ENCODE assay signal across 22 cellular contexts in the genomic region with DNA sequence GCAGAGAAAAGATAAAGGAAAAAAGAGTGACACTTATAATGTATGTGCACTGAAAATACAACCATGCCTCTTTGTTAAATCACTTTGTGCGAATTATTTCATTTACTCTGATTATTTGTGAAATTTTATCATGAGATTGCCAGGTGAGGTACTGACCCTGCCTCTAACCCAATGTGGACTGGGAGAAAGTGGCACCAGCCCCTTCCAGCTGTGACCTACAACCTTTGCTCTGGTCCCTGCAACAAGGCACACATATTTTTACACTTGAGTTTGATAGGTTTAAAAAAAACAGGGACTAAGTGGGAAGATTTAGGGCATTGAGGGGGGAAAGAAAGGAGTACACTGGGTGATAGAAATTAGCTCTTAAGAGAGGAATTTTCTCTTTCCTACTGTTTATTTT.
DNase-seq lines count a peak whose midpoint lies in the region; ATAC-seq and TF ChIP-seq lines count a peak whose summit lies in the region.
"Had no signal": no experiment of that assay in that cellular context is flagged by ENCODE, and none has a peak within 500 bp of the region (broad histone marks: within the 10 kb centered on the region; RNA-seq: fewer than 3 reads in every experiment).

No MANE protein-coding gene starts in this region.

- TF ChIP-seq CTCF in right lobe of liver (IDR thresholded peaks at IDR 0.05), result no peak
- no peak for TF ChIP-seq CTCF in nephron progenitor cell (IDR thresholded peaks at IDR 0.05)
- TF ChIP-seq CTCF in thyroid gland (IDR thresholded peaks at IDR 0.05), result no peak

- no peak overlapping the region for H3K4me3 ChIP-seq in right lobe of liver
- no peak overlapping the region for H3K4me3 ChIP-seq in thyroid gland (replicated peaks in 1 of 3)
- H3K4me3 ChIP-seq: A549; BLaER1 treated with 17β-estradiol and CSF1 and Interleukin-3, amounts not matched to agents 10 nM and 100 nM; GM12878; HAP-1 had no signal

- POLR2A ChIA-PET in activated CD4-positive, alpha-beta T cell treated with anti-CD3 and anti-CD28 coated beads, Interleukin-2, amount 10 ng/mL, durations not matched to agents 7 days and 5 days (lab: Charles Lee), result no interaction called here

- WGBS in right lobe of liver (ENCODE audit: insufficient coverage, low coverage, low lambda C conversion rate, missing lambda C conversion rate), result 19% methylated on average over 1 of the region's 1 CpG
- WGBS in thyroid gland, 2 donors, result 92 to 95% methylated on average over 1 of the region's 1 CpG

- intact Hi-C loops in right lobe of liver (cut with DNase I) (no loop called here), thyroid gland (cut with DNase I) (no loop called here)

- no peaks in the 10 kb centered on the region for H3K9me3 ChIP-seq in right lobe of liver
- no peaks in the 10 kb centered on the region for H3K9me3 ChIP-seq in thyroid gland
- H3K9me3 ChIP-seq: BE2C; BLaER1 treated with 17β-estradiol and CSF1 and Interleukin-3, amounts not matched to agents 10 nM and 100 nM; HAP-1 had no signal

- H3K4me1 Mint-ChIP-seq in nephron progenitor cell, result peaks cover 43% of the 10 kb centered on the region
- H3K4me1 Mint-ChIP-seq in activated CD4-positive, alpha-beta T cell treated with anti-CD3 and anti-CD28 coated beads, Interleukin-2, amount 10 ng/mL, durations not matched to agents 7 days and 5 days, result peaks cover 12% of the 10 kb centered on the region
- H3K4me1 Mint-ChIP-seq: CD14-positive monocyte had no signal

- no peak for DNase-seq in left lobe of liver (ENCODE audit: low spot score)
- no peak for DNase-seq in right lobe of liver
- no peak for DNase-seq in nephron progenitor cell
- DNase-seq in thyroid gland, result no peak
- DNase-seq in activated CD4-positive, alpha-beta T cell treated with anti-CD3 and anti-CD28 coated beads, Interleukin-2, amount 10 ng/mL, durations not matched to agents 7 days and 5 days, result no peak
- no peak for DNase-seq in KG1 (lab: John Stamatoyannopoulos, UW)
- DNase-seq: 8988T; AML-193; BE2C; CD4-positive, alpha-beta T cell; CD8-positive, alpha-beta memory T cell; DMS 273 treated with DMSO at 0.1 percent for 48 hours; EL; GDM1; GOT3; HFFc6 had no signal

- CTCF ChIA-PET in activated CD4-positive, alpha-beta T cell treated with anti-CD3 and anti-CD28 coated beads, Interleukin-2, amount 10 ng/mL, durations not matched to agents 7 days and 5 days (lab: Charles Lee), result interaction anchor here (1.1 kb wide), 1 partner anchor 28 kb away, joined by 4 read pairs; no protein-coding TSS in a partner anchor

- peaks cover 0 to 16% (median 7%) of the 10 kb centered on the region in 4 donors for H3K4me1 ChIP-seq in right lobe of liver
- H3K4me1 ChIP-seq in thyroid gland, result peaks cover 40 to 46% of the 10 kb centered on the region in 2 donors
- H3K4me1 ChIP-seq: A549; BE2C; BLaER1 treated with 17β-estradiol and CSF1 and Interleukin-3, amounts not matched to agents 10 nM and 100 nM; HAP-1 had no signal

- ATAC-seq in left lobe of liver (peak; percentile 70), right lobe of liver (peak in 3 of 4 donors; percentile 44 to 64 (median 44)), HG02571 (IDR thresholded peaks at IDR 0.05; ENCODE audit: unreplicated experiment) (no peak)
- ATAC-seq: A549, GM12878 had no signal

- peak overlapping the region; percentile 15 for H3K4me3 Mint-ChIP-seq in nephron progenitor cell
- no peak overlapping the region for H3K4me3 Mint-ChIP-seq in activated CD4-positive, alpha-beta T cell treated with anti-CD3 and anti-CD28 coated beads, Interleukin-2, amount 10 ng/mL, durations not matched to agents 7 days and 5 days
- H3K4me3 Mint-ChIP-seq: CD14-positive monocyte; CD4-positive, alpha-beta T cell; CD8-positive, alpha-beta memory T cell; HFFc6 had no signal

- TF ChIP-seq POLR2A in right lobe of liver (IDR thresholded peaks at IDR 0.05), result no peak
- no peak for TF ChIP-seq POLR2A in thyroid gland (IDR thresholded peaks at IDR 0.05)

- H3K9me3 Mint-ChIP-seq in nephron progenitor cell, result peaks cover 15% of the 10 kb centered on the region
- no peaks in the 10 kb centered on the region for H3K9me3 Mint-ChIP-seq in activated CD4-positive, alpha-beta T cell treated with anti-CD3 and anti-CD28 coated beads, Interleukin-2, amount 10 ng/mL, durations not matched to agents 7 days and 5 days
- H3K9me3 Mint-ChIP-seq: CD4-positive, alpha-beta T cell; CD8-positive, alpha-beta memory T cell had no signal

- H3K27ac Mint-ChIP-seq in nephron progenitor cell, result peak overlapping the region; percentile 92
- no peak overlapping the region for H3K27ac Mint-ChIP-seq in activated CD4-positive, alpha-beta T cell treated with anti-CD3 and anti-CD28 coated beads, Interleukin-2, amount 10 ng/mL, durations not matched to agents 7 days and 5 days
- H3K27ac Mint-ChIP-seq: CD14-positive monocyte; CD4-positive, alpha-beta T cell; HFFc6 had no signal

- H3K36me3 ChIP-seq in right lobe of liver, result no peaks in the 10 kb centered on the region
- H3K36me3 ChIP-seq in thyroid gland, result no peaks in the 10 kb centered on the region
- H3K36me3 ChIP-seq: BE2C; BLaER1 treated with 17β-estradiol and CSF1 and Interleukin-3, amounts not matched to agents 10 nM and 100 nM; HAP-1 had no signal

- H3K36me3 Mint-ChIP-seq in nephron progenitor cell (ENCODE audit: low read depth), result peaks cover 14% of the 10 kb centered on the region
- no peaks in the 10 kb centered on the region for H3K36me3 Mint-ChIP-seq in activated CD4-positive, alpha-beta T cell treated with anti-CD3 and anti-CD28 coated beads, Interleukin-2, amount 10 ng/mL, durations not matched to agents 7 days and 5 days (ENCODE audit: low read depth)
- H3K36me3 Mint-ChIP-seq: CD14-positive monocyte; CD8-positive, alpha-beta memory T cell had no signal

- no peaks in the 10 kb centered on the region for H3K27me3 Mint-ChIP-seq in nephron progenitor cell (ENCODE audit: low read depth, poor library complexity)
- H3K27me3 Mint-ChIP-seq in activated CD4-positive, alpha-beta T cell treated with anti-CD3 and anti-CD28 coated beads, Interleukin-2, amount 10 ng/mL, durations not matched to agents 7 days and 5 days, result peaks cover 3% of the 10 kb centered on the region

- H3K27ac ChIP-seq in right lobe of liver (no peak overlapping the region), thyroid gland (peak overlapping the region; percentile 67 to 89 (median 82))
- H3K27ac ChIP-seq: A549; BLaER1 treated with 17β-estradiol and CSF1 and Interleukin-3, amounts not matched to agents 10 nM and 100 nM had no signal

- no peaks in the 10 kb centered on the region for H3K27me3 ChIP-seq in right lobe of liver
- H3K27me3 ChIP-seq in thyroid gland, result no peaks in the 10 kb centered on the region
- H3K27me3 ChIP-seq: BLaER1 treated with 17β-estradiol and CSF1 and Interleukin-3, amounts not matched to agents 10 nM and 100 nM had no signal

Comparison
In these comparisons a context has a peak if more than half of its experiments do, and no peak if none do; other contexts are left out.
1. H3K27ac ChIP-seq: peak in thyroid gland (3 of 3); none in right lobe of liver (0 of 3).